Comparison of ENCODE assay signal across 8 cellular contexts in genomic region chr17:40340880-40341807, GRCh38. TPM values are rescaled to one million over a fixed set of nuclear protein-coding genes. Genes with fewer than 3 reads are reported as not detected.
A peak's percentile ranks its signal among the peaks of the same experiment; 100 is the strongest.
DNase-seq lines count a peak whose midpoint lies in the region; ATAC-seq, FAIRE-seq and TF ChIP-seq lines count a peak whose summit lies in the region.

No MANE protein-coding gene starts in this region.

- no peaks in the 10 kb centered on the region for H3K9me3 Mint-ChIP-seq in GM23338
- no peaks in the 10 kb centered on the region for H3K9me3 Mint-ChIP-seq in WTC11

- H3K9ac ChIP-seq in keratinocyte (ENCODE audit: control insufficient read depth, extremely low read depth, insufficient read depth, low read length) = peak overlapping the region; percentile 65

- dilution Hi-C loops in keratinocyte (cut with MboI; ENCODE audit: extremely low pct_ligation_motif_present, low sequenced_read_pairs) = no loop called here

- 0 out of 2 replicates have a peak overlapping the region, but pooled peaks have one; percentile 74 for H2AFZ ChIP-seq in GM23338
- no peak overlapping the region for H2AFZ ChIP-seq in keratinocyte (ENCODE audit: control insufficient read depth, low read length)

- H4K20me1 ChIP-seq in GM23338 (replicated peaks; ENCODE audit: insufficient read depth) = peaks cover 32% of the 10 kb centered on the region
- H4K20me1 ChIP-seq in keratinocyte (ENCODE audit: control insufficient read depth, extremely low read depth, insufficient read depth, low read length) = peaks cover 3% of the 10 kb centered on the region

- H3K27me3 Mint-ChIP-seq in GM23338 (ENCODE audit: insufficient read depth, low read depth, poor library complexity) (peaks cover 61% of the 10 kb centered on the region), WTC11 (ENCODE audit: low read depth) (peaks cover 68% of the 10 kb centered on the region)

- DNase-seq in Daoy (ENCODE audit: low read depth) = peak; percentile 81
- DNase-seq in GM23338 (ENCODE audit: low spot score) = peak; percentile 91
- DNase-seq in NCI-H1092 (lab: John Stamatoyannopoulos, UW) = peak; percentile 36
- DNase-seq in WTC11 (ENCODE audit: low spot score) = peak; percentile 90
- DNase-seq in cardiac fibroblast (ENCODE audit: low read depth in 2 of 2) = peak; percentile 74 to 81
- DNase-seq in keratinocyte (ENCODE audit: low read depth, low spot score) = no peak
- peak; percentile 89 for DNase-seq in stimulated activated CD4-positive, alpha-beta T cell treated with anti-CD3 and anti-CD28 coated beads, Interleukin-15, amount 100 ng/mL, for 24 hours
- DNase-seq in AML-193 (lab: John Stamatoyannopoulos, UW) = no peak

- no peaks in the 10 kb centered on the region; the same call in 1 of the 2 replicates for H3K36me3 ChIP-seq in GM23338 (ENCODE audit: insufficient read depth)
- H3K36me3 ChIP-seq in keratinocyte (ENCODE audit: control insufficient read depth in 2 of 2, extremely low read depth in 1 of 2, insufficient read depth in 2 of 2, low read length in 2 of 2) = peaks cover 0 to 5% of the 10 kb centered on the region in 2 experiments

- no peaks in the 10 kb centered on the region for H3K9me1 ChIP-seq in keratinocyte (ENCODE audit: control insufficient read depth, extremely low read depth, insufficient read depth, low read length)

- TF ChIP-seq CTCF in GM23338 (conservative IDR thresholded peaks at IDR 0.05; ENCODE audit: low read depth in 2 of 2) (no peak), WTC11 (IDR thresholded peaks at IDR 0.05) (no peak), cardiac fibroblast (IDR thresholded peaks at IDR 0.05; ENCODE audit: low read depth, low read length) (peak; percentile 5), keratinocyte (optimal IDR thresholded peaks at IDR 0.05 in 1 of 3, IDR thresholded peaks at IDR 0.05 in 1 of 3, conservative IDR thresholded peaks at IDR 0.05 in 1 of 3; ENCODE audit: extremely low read depth in 1 of 3, insufficient read depth in 2 of 3, low read length in 3 of 3) (no peak)

- ATAC-seq in GM23338 = peak; percentile 31
- peak; percentile 53 for ATAC-seq in WTC11

- no peaks in the 10 kb centered on the region for H3K9me3 ChIP-seq in keratinocyte (ENCODE audit: control insufficient read depth, low read depth, low read length)

- peaks cover 9% of the 10 kb centered on the region; the same call in 1 of the 2 replicates for H3K79me2 ChIP-seq in GM23338 (replicated peaks; ENCODE audit: insufficient read depth)
- H3K79me2 ChIP-seq in keratinocyte (ENCODE audit: control insufficient read depth, insufficient read depth, low read length) = peaks cover 24% of the 10 kb centered on the region

- H3F3A ChIP-seq in GM23338 (replicated peaks; ENCODE audit: low read depth) = peaks cover 30% of the 10 kb centered on the region

- peaks cover 39% of the 10 kb centered on the region for H3K4me1 ChIP-seq in GM23338 (ENCODE audit: insufficient read depth)
- H3K4me1 ChIP-seq in keratinocyte (ENCODE audit: control insufficient read depth, extremely low read depth, insufficient read depth, low read length) = peaks cover 60% of the 10 kb centered on the region

- H3K9me2 ChIP-seq in GM23338 (ENCODE audit: insufficient read depth) = no peaks in the 10 kb centered on the region

- H3K27ac ChIP-seq in GM23338 (ENCODE audit: low read depth) (no peak overlapping the region), keratinocyte (ENCODE audit: control insufficient read depth, insufficient read depth, low read length) (peak overlapping the region; percentile 33)

- H3K4me1 Mint-ChIP-seq in GM23338 (peaks cover 51% of the 10 kb centered on the region), WTC11 (peaks cover 33% of the 10 kb centered on the region)

- H3K27ac Mint-ChIP-seq in GM23338 (no peak overlapping the region), WTC11 (no peak overlapping the region)

- H3K4me3 Mint-ChIP-seq in GM23338 (peak overlapping the region; percentile 76), WTC11 (peak overlapping the region; percentile 76)

- CTCF ChIA-PET in WTC11 (lab: Charles Lee) = interaction anchor here (0.7 to 1.3 kb wide), 7 partner anchors 14 to 192 kb away, joined by 3 to 8 read pairs (median 5); no protein-coding TSS in a partner anchor

- H3K4me3 ChIP-seq in GM23338 (peak overlapping the region; percentile 92), cardiac fibroblast (replicated peaks in 1 of 2; ENCODE audit: low read depth in 2 of 2, low read length in 2 of 2) (peak overlapping the region; percentile 73 to 74), keratinocyte (ENCODE audit: control insufficient read depth in 2 of 3, extremely low read depth in 1 of 3, insufficient read depth in 2 of 3, low read depth in 1 of 3, low read length in 3 of 3) (peak overlapping the region; percentile 40 to 70 (median 63))

- no peak for FAIRE-seq in keratinocyte (lab: Jason Lieb, UNC)

- POLR2A ChIA-PET in WTC11 (lab: Charles Lee) = interaction anchor here (0.6 to 1.8 kb wide), 2 partner anchors 32 to 277 kb away, joined by 5 read pairs; partner anchors contain the start of gene RARA

- peak overlapping the region; percentile 99 for H3K4me2 ChIP-seq in GM23338
- peak overlapping the region; percentile 76 for H3K4me2 ChIP-seq in keratinocyte (ENCODE audit: control insufficient read depth, extremely low read depth, insufficient read depth, low read depth, low read length)

- H3K27me3 ChIP-seq in GM23338 (ENCODE audit: insufficient read depth) (peaks cover 46% of the 10 kb centered on the region), keratinocyte (ENCODE audit: control insufficient read depth, extremely low read depth, insufficient read depth, low read length) (no peaks in the 10 kb centered on the region)

- H3K36me3 Mint-ChIP-seq in GM23338 (ENCODE audit: low read depth) (no peaks in the 10 kb centered on the region; the same call in 2 of the 3 replicates), WTC11 (no peaks in the 10 kb centered on the region)

TF ChIP-seq in GM23338, 12 proteins besides CTCF, POLR2A, EP300 and RAD21 (continues in another document):
- TF ChIP-seq EZH2 (IDR thresholded peaks at IDR 0.05; ENCODE audit: low read depth, unreplicated experiment) (no peak), NANOG (IDR thresholded peaks at IDR 0.05; ENCODE audit: borderline replicate concordance) (no peak), EZH2phosphoT487 (IDR thresholded peaks at IDR 0.05; ENCODE audit: unreplicated experiment) (no peak), POLR2AphosphoS5 (IDR thresholded peaks at IDR 0.05; ENCODE audit: low read depth) (no peak), CREB1 (CRISPR knock-in tag; IDR thresholded peaks at IDR 0.05; ENCODE audit: low read depth) (peak; percentile 73)

TF ChIP-seq in WTC11, 78 proteins besides CTCF, POLR2A, EP300 and RAD21 (continues in another document):
- no peak for TF ChIP-seq PREB (CRISPR knock-in tag; IDR thresholded peaks at IDR 0.05; ENCODE audit: borderline replicate concordance)
- TF ChIP-seq RELA (CRISPR knock-in tag; IDR thresholded peaks at IDR 0.05; ENCODE audit: borderline replicate concordance) = 0 out of 2 replicates have a peak, but pooled peaks have one; percentile 68
- TF ChIP-seq GABPB1 (CRISPR knock-in tag; IDR thresholded peaks at IDR 0.05) = peak; percentile 86

RNA-seq across cellular contexts. Expression of gene GJD3, which starts 23.4 kb away (rescaled TPM):
- not detected in 2 replicates for total RNA-seq in Daoy (2014; rRNA removed; shearing (Covaris generic))
- 1.4 and 2.8 TPM in 2 replicates for total RNA-seq in GM23338 (2014; rRNA removed; shearing (Covaris generic))
- not detected in 2 replicates for polyA plus RNA-seq in GM23338 (2016; fragmentation: Nextera tagmentation; extraction: Ambion mirVana)
- 1.4 to 2.3 TPM (median 2.0 TPM) in 3 replicates for total RNA-seq in WTC11 (2021)
- not detected in 3 replicates for polyA plus RNA-seq in keratinocyte
- polyA plus RNA-seq in keratinocyte (2011; ENCODE audit: low read depth) = not detected
- not detected in 2 replicates for polyA plus RNA-seq in keratinocyte (2011; cell fraction: cytosol; rRNA removed)
- polyA plus RNA-seq in keratinocyte (2011; cell fraction: nucleus; rRNA removed) = not detected in 2 replicates
- not detected in 2 replicates for polyA plus RNA-seq in keratinocyte (2012; ENCODE audit: low replicate concordance)
- not detected in 3 replicates for polyA minus RNA-seq in keratinocyte
- not detected for polyA minus RNA-seq in keratinocyte (2011; cell fraction: cytosol; rRNA and poly(A)+ RNA removed)
- polyA minus RNA-seq in keratinocyte (2011; cell fraction: nucleus; rRNA and poly(A)+ RNA removed) = not detected in 2 replicates

RNA-seq across cellular contexts. Expression of gene RARA, which starts 32.2 kb away (rescaled TPM):
- 15.6 and 19.9 TPM in 2 replicates for total RNA-seq in Daoy (2014; rRNA removed; shearing (Covaris generic))
- 15.9 and 17.8 TPM in 2 replicates for total RNA-seq in GM23338 (2014; rRNA removed; shearing (Covaris generic))
- polyA plus RNA-seq in GM23338 (2016; fragmentation: Nextera tagmentation; extraction: Ambion mirVana) (7.4 and 8.7 TPM in 2 replicates), keratinocyte (1.7 to 6.0 TPM (median 3.8 TPM) in 3 replicates)
- 14.3 to 20.7 TPM (median 15.8 TPM) in 3 replicates for total RNA-seq in WTC11 (2021)
- 23.1 TPM for polyA plus RNA-seq in keratinocyte (2011; ENCODE audit: low read depth)
- polyA plus RNA-seq in keratinocyte (2011; cell fraction: cytosol; rRNA removed) = 3.5 and 6.0 TPM in 2 replicates
- 6.0 and 12.0 TPM in 2 replicates for polyA plus RNA-seq in keratinocyte (2011; cell fraction: nucleus; rRNA removed)
- polyA plus RNA-seq in keratinocyte (2012; ENCODE audit: low replicate concordance) = 9.2 and 21.5 TPM in 2 replicates
- polyA minus RNA-seq in keratinocyte = 4.5 to 20.8 TPM (median 7.1 TPM) in 3 replicates
- polyA minus RNA-seq in keratinocyte (2011; cell fraction: cytosol; rRNA and poly(A)+ RNA removed) = 11.9 TPM
- 5.9 and 7.8 TPM in 2 replicates for polyA minus RNA-seq in keratinocyte (2011; cell fraction: nucleus; rRNA and poly(A)+ RNA removed)

RNA-seq across cellular contexts. Expression of gene CDC6, which starts 53.5 kb away (rescaled TPM):
- 124 and 145 TPM in 2 replicates for total RNA-seq in Daoy (2014; rRNA removed; shearing (Covaris generic))
- total RNA-seq in GM23338 (2014; rRNA removed; shearing (Covaris generic)) = 75.5 and 79.9 TPM in 2 replicates
- polyA plus RNA-seq in GM23338 (2016; fragmentation: Nextera tagmentation; extraction: Ambion mirVana) (40.6 and 46.2 TPM in 2 replicates), keratinocyte (5.5 to 28.0 TPM (median 26.5 TPM) in 3 replicates)
- total RNA-seq in WTC11 (2021) = 85.9 to 125 TPM (median 87.9 TPM) in 3 replicates
- polyA plus RNA-seq in keratinocyte (2011; ENCODE audit: low read depth) = 1.7 TPM
- 5.8 and 10.9 TPM in 2 replicates for polyA plus RNA-seq in keratinocyte (2011; cell fraction: cytosol; rRNA removed)
- polyA plus RNA-seq in keratinocyte (2011; cell fraction: nucleus; rRNA removed) = 6.6 and 9.2 TPM in 2 replicates
- 1.8 and 16.1 TPM in 2 replicates for polyA plus RNA-seq in keratinocyte (2012; ENCODE audit: low replicate concordance)
- 2.0 to 12.1 TPM (median 2.3 TPM) in 3 replicates for polyA minus RNA-seq in keratinocyte
- 4.8 TPM for polyA minus RNA-seq in keratinocyte (2011; cell fraction: cytosol; rRNA and poly(A)+ RNA removed)
- polyA minus RNA-seq in keratinocyte (2011; cell fraction: nucleus; rRNA and poly(A)+ RNA removed) = 3.3 and 9.8 TPM in 2 replicates

Comparison
In these comparisons a context has a peak if more than half of its experiments do, and no peak if none do; other contexts are left out.
1. DNase-seq: peak in Daoy (single experiment), GM23338 (single experiment), NCI-H1092 (single experiment), WTC11 (single experiment), cardiac fibroblast (2 of 2) and stimulated activated CD4-positive, alpha-beta T cell treated with anti-CD3 and anti-CD28 coated beads, Interleukin-15, amount 100 ng/mL, for 24 hours (single experiment); none in keratinocyte (single experiment) and AML-193 (0 of 2).
2. Peak in every context shown above with its lines, with median percentiles within 50 percentile points of each other: H3K4me3 ChIP-seq.